1 cellular context compared by ENCODE assay signal in genomic region chr11:30133308-30133707, GRCh38.
TF ChIP-seq lines count a peak whose summit lies in the region.

No MANE protein-coding gene starts in this region.

TF ChIP-seq in GM23338, 12 proteins besides CTCF, POLR2A, EP300 and RAD21 (continued from another document):
- no peak for TF ChIP-seq ZNF462 (CRISPR knock-in tag; IDR thresholded peaks at IDR 0.05)
- no peak for TF ChIP-seq ZNF114 (CRISPR knock-in tag; IDR thresholded peaks at IDR 0.05)
- TF ChIP-seq NANOG (IDR thresholded peaks at IDR 0.05; ENCODE audit: borderline replicate concordance), result no peak
- TF ChIP-seq REST (IDR thresholded peaks at IDR 0.05; ENCODE audit: unreplicated experiment), result no peak
- TF ChIP-seq CREB1 (CRISPR knock-in tag; IDR thresholded peaks at IDR 0.05; ENCODE audit: low read depth), result no peak
- TF ChIP-seq POLR2AphosphoS5 (IDR thresholded peaks at IDR 0.05; ENCODE audit: low read depth), result no peak
